ENCODE assay signal across 27 cellular contexts in genomic region chr1:119341372-119341947, GRCh38. TPM values are rescaled to one million over a fixed set of nuclear protein-coding genes. Genes with fewer than 3 reads are reported as not detected.
DNase-seq lines count a peak whose midpoint lies in the region; ATAC-seq, FAIRE-seq and TF ChIP-seq lines count a peak whose summit lies in the region.
"Had no signal": no experiment of that assay in that cellular context is flagged by ENCODE, and none has a peak within 500 bp of the region (broad histone marks: within the 10 kb centered on the region; RNA-seq: fewer than 3 reads in every experiment).

No MANE protein-coding gene starts in this region.

- no peak overlapping the region for H4K5ac ChIP-seq in H9 (ENCODE audit: insufficient read length, low read depth, low read length)

- H3K36me3 Mint-ChIP-seq in H9 (ENCODE audit: insufficient read depth in 1 of 3, low read depth in 3 of 3), result peaks cover 14 to 23% (median 15%) of the 10 kb centered on the region in 3 experiments; a peak in 6 of 7 replicates
- H3K36me3 Mint-ChIP-seq: stimulated activated naive B cell treated with anti-CD40 and anti-IgM and Interleukin-4, amounts not matched to agents 10 μg/mL and 1 μg/mL and 100 μg/mL, for 72 hours had no signal

- H3K27ac Mint-ChIP-seq in H9, result peak overlapping the region; percentile 93 to 98 (median 93)
- H3K27ac Mint-ChIP-seq: activated CD8-positive, alpha-beta T cell treated with anti-CD3 and anti-CD28 coated beads for 36 hours; stimulated activated naive B cell treated with anti-CD40 and anti-IgM and Interleukin-4, amounts not matched to agents 10 μg/mL and 1 μg/mL and 100 μg/mL, for 72 hours had no signal

- no peak for FAIRE-seq in bronchial epithelial cell (lab: Jason Lieb, UNC)
- FAIRE-seq: small intestine had no signal

- H3K36me3 ChIP-seq in bronchial epithelial cell (ENCODE audit: control insufficient read depth, insufficient read depth, low read length) (no peaks in the 10 kb centered on the region), transverse colon (no peaks in the 10 kb centered on the region)
- H3K36me3 ChIP-seq: cardiac muscle cell, thoracic aorta had no signal

- no peak overlapping the region for H3K14ac ChIP-seq in H9 (ENCODE audit: insufficient read depth, low read length)

- no CpG with 5 or more reads among the region's 5 CpGs for WGBS in H9 (ENCODE audit: extremely low coverage, insufficient read length, low lambda C conversion rate)
- WGBS in transverse colon (ENCODE audit: low coverage in 1 of 2), 2 donors, result 89 to 91% methylated on average over 5 of the region's 5 CpGs

- H3K4me1 ChIP-seq in H9 (ENCODE audit: insufficient read depth, low read length) (peaks cover 20% of the 10 kb centered on the region), transverse colon (no peaks in the 10 kb centered on the region)

- H3K9ac ChIP-seq in H9 (ENCODE audit: extremely low read depth, insufficient read length, low read length), result no peak overlapping the region

- H3K56ac ChIP-seq in H9 (ENCODE audit: insufficient read length, low read depth, low read length), result no peak overlapping the region

- H3K27me3 ChIP-seq in H9 (ENCODE audit: insufficient read depth, low read length), result no peaks in the 10 kb centered on the region
- no peaks in the 10 kb centered on the region for H3K27me3 ChIP-seq in bronchial epithelial cell (ENCODE audit: control insufficient read depth, insufficient read depth, low read length)
- H3K27me3 ChIP-seq in transverse colon, result no peaks in the 10 kb centered on the region
- H3K27me3 ChIP-seq: cardiac muscle cell had no signal

- peak overlapping the region; percentile 2 for H3K4me2 ChIP-seq in H9 (ENCODE audit: insufficient read depth, insufficient read length, low read length)

- in situ Hi-C loops in transverse colon (cut with MboI; ENCODE audit: low pct_ligation_motif_present in 1 of 4, low pct_unique_long_range_greater_than_20kb in 1 of 4, low sequenced_read_pairs in 3 of 4), result no loop called here

- no peak overlapping the region for H3K4ac ChIP-seq in H9 (ENCODE audit: low read depth, low read length)

- peak; percentile 88 for ATAC-seq in left lobe of liver
- ATAC-seq: activated CD8-positive, alpha-beta T cell treated with anti-CD3 and anti-CD28 coated beads for 36 hours; stimulated activated naive B cell treated with anti-CD40 and anti-IgM and Interleukin-4, amounts not matched to agents 10 μg/mL and 1 μg/mL and 100 μg/mL, for 72 hours had no signal

- H4K91ac ChIP-seq in H9 (ENCODE audit: insufficient read length, low read depth, low read length), result no peak overlapping the region

- no peak overlapping the region for H2BK120ac ChIP-seq in H9 (ENCODE audit: low read depth, low read length, poor library complexity, severe bottlenecking)

- no peaks in the 10 kb centered on the region for H3K79me1 ChIP-seq in H9 (ENCODE audit: insufficient read depth, low read depth, low read length, poor library complexity, severe bottlenecking)

- H2BK5ac ChIP-seq in H9 (ENCODE audit: insufficient read length, low read length), result no peak overlapping the region

- peaks cover 11% of the 10 kb centered on the region for H3K27me3 Mint-ChIP-seq in H9 (ENCODE audit: low read depth)

- no peak overlapping the region for H3T11ph ChIP-seq in H9 (ENCODE audit: low read length)

- no peak for TF ChIP-seq POLR2A in transverse colon (IDR thresholded peaks at IDR 0.05)

- no peak overlapping the region for H3K23ac ChIP-seq in H9 (ENCODE audit: insufficient read length, low read depth, low read length)

- intact Hi-C loops in transverse colon (cut with DNase I; ENCODE audit: low total_unique reads), result no loop called here

- DNase-seq in H9 (no peak), NCI-H1105 (lab: John Stamatoyannopoulos, UW) (peak; percentile 28), bronchial epithelial cell (ENCODE audit: low read depth) (peak; percentile 66), left lobe of liver (ENCODE audit: low spot score) (peak; percentile 70), NCI-H2227 treated with DMSO at 0.1 percent for 48 hours (lab: John Stamatoyannopoulos, UW) (no peak), NCI-H2196 (lab: John Stamatoyannopoulos, UW; ENCODE audit: unreplicated experiment) (no peak), mucosa of gallbladder (ENCODE audit: low spot score) (no peak), transverse colon (no peak)
- DNase-seq: activated CD4-positive, CD25-positive, alpha-beta regulatory T cell; activated CD8-positive, alpha-beta T cell treated with anti-CD3 and anti-CD28 coated beads for 36 hours; activated T-cell treated with anti-CD3 and anti-CD28 coated beads for 4 hours; amniotic stem cell; cortex of kidney; DMS 273 treated with DMSO at 0.1 percent for 48 hours; GF-D8; Karpas-422; NCI-H1092; NCI-H2107; NCI-H774; nucleus accumbens; small intestine; stimulated activated CD4-positive, alpha-beta T cell treated with anti-CD3 and anti-CD28 coated beads, Interleukin-2, amount 100 ng/mL, for 48 hours; stimulated activated naive B cell treated with anti-CD40 and anti-IgM and Interleukin-4, amounts not matched to agents 10 μg/mL and 1 μg/mL and 100 μg/mL, for 72 hours; T-helper 9 cell had no signal

- no peak overlapping the region for H3K18ac ChIP-seq in H9 (ENCODE audit: insufficient read length, low read depth, low read length)

- no peak overlapping the region for H2BK20ac ChIP-seq in H9 (ENCODE audit: low read depth, low read length, poor library complexity, severe bottlenecking)

- peaks cover 19 to 21% of the 10 kb centered on the region in 2 experiments for H3K9me3 Mint-ChIP-seq in H9

- no peaks in the 10 kb centered on the region for H3K79me2 ChIP-seq in H9 (ENCODE audit: insufficient read depth, low read length)

- H3K27ac ChIP-seq in H9 (ENCODE audit: insufficient read length, low read depth, low read length) (peak overlapping the region; percentile 73), transverse colon (no peak overlapping the region)
- H3K27ac ChIP-seq: cardiac muscle cell, thoracic aorta had no signal

- no peaks in the 10 kb centered on the region for H3K23me2 ChIP-seq in H9 (ENCODE audit: insufficient read length, low read depth, low read length, poor library complexity, severe bottlenecking)

- no peak overlapping the region for H2BK15ac ChIP-seq in H9 (ENCODE audit: low read depth, low read length)

- H4K20me1 ChIP-seq in H9 (ENCODE audit: control insufficient read depth, insufficient read depth, insufficient read length), result no peaks in the 10 kb centered on the region

- H4K8ac ChIP-seq in H9 (replicated peaks; ENCODE audit: insufficient read length, low read depth, low read length), result no peak overlapping the region

- no peak overlapping the region for H3K4me3 ChIP-seq in bronchial epithelial cell (ENCODE audit: low read depth, low read length)
- no peak overlapping the region for H3K4me3 ChIP-seq in transverse colon
- H3K4me3 ChIP-seq: cardiac muscle cell, thoracic aorta had no signal

- TF ChIP-seq EP300 in transverse colon (IDR thresholded peaks at IDR 0.05; ENCODE audit: low read depth), result no peak

- no peak overlapping the region for H2BK12ac ChIP-seq in H9 (ENCODE audit: insufficient read length, low read depth, low read length)

- no peak overlapping the region for H2AFZ ChIP-seq in H9 (ENCODE audit: low read length)

- H3K4me3 Mint-ChIP-seq in H9, result peak overlapping the region in 1 of 2 experiments; percentile 36; a peak in 3 of 5 replicates
- H3K4me3 Mint-ChIP-seq: activated CD8-positive, alpha-beta T cell treated with anti-CD3 and anti-CD28 coated beads for 36 hours; stimulated activated naive B cell treated with anti-CD40 and anti-IgM and Interleukin-4, amounts not matched to agents 10 μg/mL and 1 μg/mL and 100 μg/mL, for 72 hours had no signal

- H2AK5ac ChIP-seq in H9 (ENCODE audit: insufficient read length, low read length), result no peak overlapping the region

- TF ChIP-seq CTCF in H9 (conservative IDR thresholded peaks at IDR 0.05), result no peak
- TF ChIP-seq CTCF in bronchial epithelial cell (IDR thresholded peaks at IDR 0.05; ENCODE audit: insufficient read depth, low read length, severe bottlenecking), result no peak
- no peak for TF ChIP-seq CTCF in transverse colon (IDR thresholded peaks at IDR 0.05)

- peaks cover 58 to 65% of the 10 kb centered on the region in 2 experiments for H3K4me1 Mint-ChIP-seq in H9
- H3K4me1 Mint-ChIP-seq: stimulated activated naive B cell treated with anti-CD40 and anti-IgM and Interleukin-4, amounts not matched to agents 10 μg/mL and 1 μg/mL and 100 μg/mL, for 72 hours had no signal

- H3K9me3 ChIP-seq in H9 (ENCODE audit: control insufficient read depth, low read depth, low read length) (no peaks in the 10 kb centered on the region), transverse colon (no peaks in the 10 kb centered on the region)
- H3K9me3 ChIP-seq: thoracic aorta had no signal

RNA-seq across cellular contexts. Expression of gene HAO2, which starts 27.1 kb away (rescaled TPM):
- total RNA-seq in H9 (2021), result 0.13 and 0.61 TPM in 2 replicates
- 0.13 TPM in 1 of 2 replicates, not detected in the other for total RNA-seq in bronchial epithelial cell
- total RNA-seq in left lobe of liver, result 206 TPM
- 0.17 TPM for total RNA-seq in mucosa of gallbladder
- total RNA-seq in transverse colon, result not detected
- total RNA-seq: activated CD8-positive, alpha-beta T cell treated with anti-CD3 and anti-CD28 coated beads for 36 hours; cardiac muscle cell; OCI-LY7; thoracic aorta had no signal

Comparison
In these comparisons a context has a peak if more than half of its experiments do, and no peak if none do; other contexts are left out.
1. DNase-seq: peak in NCI-H1105 (single experiment), bronchial epithelial cell (single experiment) and left lobe of liver (single experiment); none in H9 (single experiment), NCI-H2227 treated with DMSO at 0.1 percent for 48 hours (single experiment), NCI-H2196 (single experiment), mucosa of gallbladder (single experiment) and transverse colon (single experiment).
2. RNA of gene HAO2, which starts 27.1 kb away (total RNA-seq): 206 TPM in left lobe of liver (single experiment); 0.17 TPM in mucosa of gallbladder (single experiment), 0.13 to 0.61 TPM in H9, 0.13 TPM in bronchial epithelial cell and not detected in transverse colon; every median in the first group is over 100 times any median in the second.